In the genomic region with DNA sequence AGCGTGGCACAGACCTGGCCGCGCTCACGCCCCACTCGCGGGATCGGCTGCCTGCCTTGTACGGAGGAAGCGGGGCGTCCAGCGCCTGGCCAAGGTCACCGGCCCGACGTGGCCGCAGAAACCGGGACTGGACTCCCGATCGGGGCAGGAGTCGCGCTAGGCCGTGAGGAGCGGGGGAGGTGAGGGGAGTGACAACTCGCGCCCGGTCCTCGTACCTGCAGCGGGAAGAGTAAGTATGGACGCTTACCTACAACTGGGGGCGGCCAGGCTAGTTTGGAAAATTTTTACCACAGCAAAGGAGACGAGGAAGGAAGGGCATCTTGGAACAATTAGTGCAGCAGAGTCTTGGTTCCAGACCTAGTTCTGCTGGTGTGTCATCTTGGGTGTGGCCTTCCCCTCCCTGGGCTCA, we compare ENCODE assay signal across 8 cellular contexts. TPM values are rescaled to one million over a fixed set of nuclear protein-coding genes. Genes with fewer than 3 reads are reported as not detected.
A peak's percentile ranks its signal among the peaks of the same experiment; 100 is the strongest.
DNase-seq lines count a peak whose midpoint lies in the region; ATAC-seq and TF ChIP-seq lines count a peak whose summit lies in the region.

No MANE protein-coding gene starts in this region.

- no peak overlapping the region for H2AFZ ChIP-seq in SU-DHL-6 (ENCODE audit: low read depth, low read length, severe bottlenecking)

- H3K36me3 ChIP-seq in SU-DHL-6 (ENCODE audit: low read length) (no peaks in the 10 kb centered on the region), urinary bladder (ENCODE audit: insufficient read depth) (no peaks in the 10 kb centered on the region)

- H3K27me3 Mint-ChIP-seq in effector memory CD8-positive, alpha-beta T cell, result no peaks in the 10 kb centered on the region
- no peaks in the 10 kb centered on the region for H3K27me3 Mint-ChIP-seq in mesothelial cell of epicardium (ENCODE audit: low read depth)

- no peak for ATAC-seq in effector memory CD8-positive, alpha-beta T cell (replicated peaks)
- ATAC-seq in GM18520 (IDR thresholded peaks at IDR 0.05; ENCODE audit: unreplicated experiment), result no peak

- H3K4me2 ChIP-seq in SU-DHL-6 (ENCODE audit: low read depth, low read length, poor library complexity, severe bottlenecking), result peak overlapping the region; percentile 68

- no peaks in the 10 kb centered on the region; the same call in 1 of the 2 replicates for H3K79me2 ChIP-seq in SU-DHL-6 (ENCODE audit: insufficient read depth, low read length)

- H3K4me3 Mint-ChIP-seq in effector memory CD8-positive, alpha-beta T cell, result peak overlapping the region; percentile 77 to 84
- peak overlapping the region; percentile 82 for H3K4me3 Mint-ChIP-seq in mesothelial cell of epicardium

- peak overlapping the region; percentile 58 for H3K9ac ChIP-seq in SU-DHL-6 (ENCODE audit: low read length)

- peaks cover 2 to 6% of the 10 kb centered on the region in 2 donors for H3K9me3 Mint-ChIP-seq in effector memory CD8-positive, alpha-beta T cell
- peaks cover 7% of the 10 kb centered on the region for H3K9me3 Mint-ChIP-seq in mesothelial cell of epicardium

- H3K27ac ChIP-seq in SU-DHL-6 (ENCODE audit: low read depth, low read length) (no peak overlapping the region), urinary bladder (ENCODE audit: low read depth) (no peak overlapping the region)

- peaks cover 11% of the 10 kb centered on the region; the same call in 1 of the 2 replicates for H3F3A ChIP-seq in SU-DHL-6 (ENCODE audit: insufficient read depth)

- peak; percentile 71 for DNase-seq in activated effector memory CD4-positive, alpha-beta T cell treated with anti-CD3 and anti-CD28 coated beads, Interleukin-2, amount 50 U/mL, for 16 hours
- no peak for DNase-seq in activated effector memory CD4-positive, alpha-beta T cell treated with Interleukin-2 at 50 U/mL for 16 hours
- peak in 1 of 3 experiments; percentile 15 for DNase-seq in effector memory CD8-positive, alpha-beta T cell
- DNase-seq in mesothelial cell of epicardium (ENCODE audit: low spot score in 2 of 2, unreplicated experiment in 2 of 2) (peak in 1 of 2 experiments; percentile 44), NCI-H128 (lab: John Stamatoyannopoulos, UW; ENCODE audit: unreplicated experiment) (no peak)

- no peaks in the 10 kb centered on the region for H3K27me3 ChIP-seq in SU-DHL-6 (ENCODE audit: low read length)

- H3K36me3 Mint-ChIP-seq in effector memory CD8-positive, alpha-beta T cell (ENCODE audit: insufficient read depth), result peaks cover 8% of the 10 kb centered on the region
- H3K36me3 Mint-ChIP-seq in mesothelial cell of epicardium, result no peaks in the 10 kb centered on the region

- TF ChIP-seq CTCF in SU-DHL-6 (IDR thresholded peaks at IDR 0.05; ENCODE audit: insufficient read depth, low read length, poor library complexity, severe bottlenecking) (no peak), mesothelial cell of epicardium (IDR thresholded peaks at IDR 0.05; ENCODE audit: unreplicated experiment) (no peak)

- H3K4me1 Mint-ChIP-seq in effector memory CD8-positive, alpha-beta T cell (ENCODE audit: low read depth in 2 of 2), result peaks cover 39 to 46% of the 10 kb centered on the region in 2 donors
- peaks cover 25% of the 10 kb centered on the region for H3K4me1 Mint-ChIP-seq in mesothelial cell of epicardium

- H3K4me3 ChIP-seq in SU-DHL-6 (ENCODE audit: insufficient read depth, low read length, poor library complexity, severe bottlenecking), result peak overlapping the region; percentile 55
- peak overlapping the region; percentile 98 for H3K4me3 ChIP-seq in urinary bladder (ENCODE audit: low read depth, low read length)

- H3K9me2 ChIP-seq in SU-DHL-6 (replicated peaks; ENCODE audit: insufficient read depth, low read length), result no peaks in the 10 kb centered on the region

- H3K4me1 ChIP-seq in urinary bladder (ENCODE audit: insufficient read depth), result no peaks in the 10 kb centered on the region

- peaks cover 5% of the 10 kb centered on the region; the same call in 1 of the 2 replicates for H3K9me3 ChIP-seq in SU-DHL-6 (ENCODE audit: insufficient read depth, low read length)

- under 1% methylated on average over 30 of the region's 30 CpGs for WGBS in urinary bladder

- no peaks in the 10 kb centered on the region for H4K20me1 ChIP-seq in SU-DHL-6 (ENCODE audit: low read depth, low read length)

- peak overlapping the region; percentile 42 to 64 for H3K27ac Mint-ChIP-seq in effector memory CD8-positive, alpha-beta T cell
- peak overlapping the region; percentile 36 for H3K27ac Mint-ChIP-seq in mesothelial cell of epicardium

RNA-seq across cellular contexts. Expression of gene UBE2F, which starts 0.7 kb away (rescaled TPM):
- total RNA-seq in mesothelial cell of epicardium (31.9 to 36.4 TPM (median 33.4 TPM) in 3 replicates), urinary bladder (25.9 TPM)
- polyA plus RNA-seq in urinary bladder, result 38.3 TPM
